9 cellular contexts compared by ENCODE assay signal in genomic region chr18:66560092-66560491, GRCh38. TPM values are rescaled to one million over a fixed set of nuclear protein-coding genes. Genes with fewer than 3 reads are reported as not detected.
DNase-seq lines count a peak whose midpoint lies in the region; ATAC-seq lines count a peak whose summit lies in the region.
"Had no signal": no experiment of that assay in that cellular context is flagged by ENCODE, and none has a peak within 500 bp of the region (broad histone marks: within the 10 kb centered on the region; RNA-seq: fewer than 3 reads in every experiment).

No MANE protein-coding gene starts in this region.

- ATAC-seq in GM18519 (IDR thresholded peaks at IDR 0.05; ENCODE audit: low FRiP score, unreplicated experiment) (no peak), HG02973 (IDR thresholded peaks at IDR 0.05; ENCODE audit: unreplicated experiment) (no peak), GM19397 (IDR thresholded peaks at IDR 0.05; ENCODE audit: unreplicated experiment) (no peak)
- no peak for ATAC-seq in activated naive CD8-positive, alpha-beta T cell treated with anti-CD3 and anti-CD28 coated beads, Interleukin-2, amount 50 U/mL, for 24 hours

- no peaks in the 10 kb centered on the region for H3K9me3 Mint-ChIP-seq in activated naive CD8-positive, alpha-beta T cell treated with anti-CD3 and anti-CD28 coated beads, Interleukin-2, amount 50 U/mL, for 24 hours

- H3K4me3 Mint-ChIP-seq in activated naive CD8-positive, alpha-beta T cell treated with anti-CD3 and anti-CD28 coated beads, Interleukin-2, amount 50 U/mL, for 24 hours = no peak overlapping the region

- in situ Hi-C loops in SK-MEL-5 (cut with HindIII; ENCODE audit: low pct_unique_long_range_greater_than_20kb, low sequenced_read_pairs) = no loop called here

- no peaks in the 10 kb centered on the region for H3K4me1 Mint-ChIP-seq in activated naive CD8-positive, alpha-beta T cell treated with anti-CD3 and anti-CD28 coated beads, Interleukin-2, amount 50 U/mL, for 24 hours

- DNase-seq in Ammon's horn (ENCODE audit: low spot score) (peak; percentile 71), Kasumi-1 (lab: John Stamatoyannopoulos, UW) (peak; percentile 60 to 73), SK-MEL-5 (ENCODE audit: low read depth, low spot score) (peak; percentile 89), iPS-NIHi7 (ENCODE audit: extremely low spot score) (peak; percentile 14)
- DNase-seq in activated naive CD8-positive, alpha-beta T cell treated with anti-CD3 and anti-CD28 coated beads, Interleukin-2, amount 50 U/mL, for 24 hours = no peak

- no peak overlapping the region for H3K27ac Mint-ChIP-seq in activated naive CD8-positive, alpha-beta T cell treated with anti-CD3 and anti-CD28 coated beads, Interleukin-2, amount 50 U/mL, for 24 hours

- H3K36me3 Mint-ChIP-seq in activated naive CD8-positive, alpha-beta T cell treated with anti-CD3 and anti-CD28 coated beads, Interleukin-2, amount 50 U/mL, for 24 hours (ENCODE audit: low read depth) = no peaks in the 10 kb centered on the region

- H3K27me3 Mint-ChIP-seq in activated naive CD8-positive, alpha-beta T cell treated with anti-CD3 and anti-CD28 coated beads, Interleukin-2, amount 50 U/mL, for 24 hours = no peaks in the 10 kb centered on the region

RNA-seq across cellular contexts. Expression of gene CDH19, which starts 43.8 kb away (rescaled TPM):
- total RNA-seq in SK-MEL-5 (2014; rRNA removed; shearing (Covaris generic)) = 71.4 and 76.4 TPM in 2 replicates
- 24.0 and 29.6 TPM in 2 replicates for polyA plus RNA-seq in SK-MEL-5 (2015; cell fraction: cytosol; rRNA removed)
- polyA plus RNA-seq in SK-MEL-5 (2015; cell fraction: nucleus; rRNA removed) = 20.3 and 21.0 TPM in 2 replicates
- total RNA-seq: SJSA1 had no signal
